ENCODE assay signal across 8 cellular contexts in genomic region chr14:60649815-60650381, GRCh38. TPM values are rescaled to one million over a fixed set of nuclear protein-coding genes. Genes with fewer than 3 reads are reported as not detected.
A peak's percentile ranks its signal among the peaks of the same experiment; 100 is the strongest.
DNase-seq lines count a peak whose midpoint lies in the region; ATAC-seq and TF ChIP-seq lines count a peak whose summit lies in the region.

No MANE protein-coding gene starts in this region.

- H3K4me3 ChIP-seq in A673 (ENCODE audit: low read depth, low read length, poor library complexity, severe bottlenecking) (peak overlapping the region; percentile 78), HFF-Myc (replicated peaks; ENCODE audit: low read depth, low read length) (peak overlapping the region; percentile 69), iPS-20b (ENCODE audit: low read length) (peak overlapping the region; percentile 58; the same call in 1 of the 2 replicates), vagina (peak overlapping the region; percentile 46 to 55)

- H3K27ac ChIP-seq in A673 (ENCODE audit: low read depth, low read length, poor library complexity, severe bottlenecking): no peak overlapping the region
- H3K27ac ChIP-seq in VCaP: peak overlapping the region; percentile 64
- no peak overlapping the region for H3K27ac ChIP-seq in iPS-20b (ENCODE audit: low read length)
- no peak overlapping the region for H3K27ac ChIP-seq in vagina

- peak; percentile 42 for DNase-seq in A673 (ENCODE audit: low spot score)
- no peak for DNase-seq in HFF-Myc (ENCODE audit: extremely low read depth, low read depth)
- no peak for DNase-seq in vagina (ENCODE audit: extremely low spot score in 2 of 2)
- DNase-seq in activated gamma-delta T cell (lab: John Stamatoyannopoulos, UW): no peak
- no peak for DNase-seq in inferior parietal cortex (ENCODE audit: extremely low spot score)

- H3K36me3 ChIP-seq in A673 (ENCODE audit: insufficient read depth, low read length, poor library complexity, severe bottlenecking) (peaks cover 9% of the 10 kb centered on the region), iPS-20b (ENCODE audit: insufficient read depth, low read depth, low read length) (no peaks in the 10 kb centered on the region), vagina (no peaks in the 10 kb centered on the region)

- intact Hi-C loops in A673 (cut with micrococcal nuclease; ENCODE audit: unreplicated experiment) (loop anchor here (2.0 kb wide), 2 partner anchors 73 to 379 kb away; no protein-coding TSS in a partner anchor), vagina (cut with DNase I) (loop anchor here (10.0 kb wide), 1 partner anchor 605 kb away; no protein-coding TSS in a partner anchor)

- H3K4me1 ChIP-seq in A673 (ENCODE audit: insufficient read depth, low read length, poor library complexity, severe bottlenecking) (peaks cover 14% of the 10 kb centered on the region), iPS-20b (ENCODE audit: insufficient read depth, low read length) (peaks cover 13% of the 10 kb centered on the region), vagina (peaks cover 52% of the 10 kb centered on the region)

- CTCF ChIA-PET in A673 (lab: Charles Lee): no interaction called here

- POLR2A ChIA-PET in A673 (lab: Charles Lee; ENCODE audit: low non-redundant PET): interaction anchor here (0.5 to 0.6 kb wide), 2 partner anchors 61 to 546 kb away, joined by 3 to 4 read pairs; no protein-coding TSS in a partner anchor

- no peak for ATAC-seq in GM18505 (IDR thresholded peaks at IDR 0.05; ENCODE audit: unreplicated experiment)

- TF ChIP-seq POLR2A in vagina (IDR thresholded peaks at IDR 0.05): no peak
- TF ChIP-seq POLR2A in GM18505 (IDR thresholded peaks at IDR 0.05; ENCODE audit: borderline replicate concordance, extremely low read depth, insufficient read depth, insufficient read length): no peak

- no peak for TF ChIP-seq CTCF in A673 (conservative IDR thresholded peaks at IDR 0.05; ENCODE audit: low read depth, low read length)
- no peak for TF ChIP-seq CTCF in HFF-Myc (IDR thresholded peaks at IDR 0.05; ENCODE audit: low read depth, low read length, missing control alignments)
- no peak for TF ChIP-seq CTCF in VCaP (conservative IDR thresholded peaks at IDR 0.05)
- TF ChIP-seq CTCF in vagina (IDR thresholded peaks at IDR 0.05): no peak

- BruUV-seq in A673 (replicated peaks; lab: Mats Ljungman, UMichigan): no TSS peak

- H3K9ac ChIP-seq in iPS-20b (ENCODE audit: low read depth, low read length): no peak overlapping the region

- H3K9me3 ChIP-seq in A673 (ENCODE audit: low read depth, low read length, poor library complexity, severe bottlenecking): no peaks in the 10 kb centered on the region
- H3K9me3 ChIP-seq in iPS-20b (ENCODE audit: insufficient read depth, low read depth, low read length): no peaks in the 10 kb centered on the region
- H3K9me3 ChIP-seq in vagina: no peaks in the 10 kb centered on the region

- H3K27me3 ChIP-seq in A673 (replicated peaks; ENCODE audit: insufficient read depth, low read depth, low read length, poor library complexity): no peaks in the 10 kb centered on the region
- peaks cover 100% of the 10 kb centered on the region for H3K27me3 ChIP-seq in iPS-20b (ENCODE audit: insufficient read depth, low read length)
- peaks cover 28% of the 10 kb centered on the region for H3K27me3 ChIP-seq in vagina

RNA-seq across cellular contexts. Expression of gene SIX1, which starts 0.6 kb away (rescaled TPM):
- total RNA-seq in A673 (2021) (24.0 and 25.0 TPM in 2 replicates), vagina (3.7 TPM)
